In the genomic region with DNA sequence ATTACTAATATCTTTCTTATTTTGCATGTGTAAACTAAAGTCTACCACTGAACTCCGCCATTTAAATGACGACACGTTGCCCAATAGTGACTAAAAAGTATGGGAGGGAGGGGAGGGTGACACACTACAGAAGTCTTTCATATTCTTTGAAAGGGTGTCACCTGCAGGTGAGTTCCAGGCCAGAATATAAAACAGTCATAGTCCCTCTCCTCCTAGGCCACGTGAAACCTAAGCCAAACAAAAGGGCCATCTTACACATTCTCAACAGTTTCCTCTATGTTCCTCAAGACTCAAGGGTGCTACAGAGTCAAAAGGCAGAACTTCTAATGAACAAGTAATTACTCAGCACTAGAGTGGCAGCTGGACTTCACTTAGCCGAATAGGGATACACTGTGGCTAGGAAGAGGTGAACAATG, we compare ENCODE assay signal across 15 cellular contexts. TPM values are rescaled to one million over a fixed set of nuclear protein-coding genes. Genes with fewer than 3 reads are reported as not detected.
DNase-seq lines count a peak whose midpoint lies in the region; ATAC-seq, FAIRE-seq and TF ChIP-seq lines count a peak whose summit lies in the region.
"Had no signal": no experiment of that assay in that cellular context is flagged by ENCODE, and none has a peak within 500 bp of the region (broad histone marks: within the 10 kb centered on the region; RNA-seq: fewer than 3 reads in every experiment).

No MANE protein-coding gene starts in this region.

- H2AK5ac ChIP-seq in IMR-90 (ENCODE audit: low read depth, low read length) = peak overlapping the region; percentile 78

- TF ChIP-seq CTCF in IMR-90 (conservative IDR thresholded peaks at IDR 0.05; ENCODE audit: low read depth, low read length) (no peak), K562 (IDR thresholded peaks at IDR 0.05 in 2 of 3, conservative IDR thresholded peaks at IDR 0.05 in 1 of 3; ENCODE audit: insufficient read depth in 2 of 3, low read depth in 1 of 3, low read length in 3 of 3) (peak; percentile 17 to 59 (median 40); a peak in 4 of 6 replicates), prostate gland (IDR thresholded peaks at IDR 0.05) (no peak)

- peak overlapping the region in 4 of 10 donors; percentile 49 to 86 (median 72) for H3K27ac Mint-ChIP-seq in naive thymus-derived CD8-positive, alpha-beta T cell

- TF ChIP-seq EP300 in K562 (IDR thresholded peaks at IDR 0.05; ENCODE audit: low read length) = no peak

- H3K27ac ChIP-seq in IMR-90 (ENCODE audit: insufficient read depth, low read length) = peak overlapping the region; percentile 16; the same call in 1 of the 2 replicates
- H3K27ac ChIP-seq in K562 (ENCODE audit: extremely low read depth, low read depth, low read length) = no peak overlapping the region; the same call in 1 of the 3 replicates
- H3K27ac ChIP-seq in prostate gland = no peak overlapping the region
- H3K27ac ChIP-seq: dorsolateral prefrontal cortex had no signal

- intact Hi-C loops in IMR-90 (cut with micrococcal nuclease) (loop anchor here (2.0 to 10.0 kb wide), 2 partner anchors 39 to 807 kb away; no protein-coding TSS in a partner anchor), K562 (cut with micrococcal nuclease) (loop anchor here (1.0 to 10.0 kb wide), 3 partner anchors 45 to 307 kb away; no protein-coding TSS in a partner anchor), prostate gland (cut with DNase I) (loop anchor here (10.0 kb wide), 1 partner anchor 157 kb away; no protein-coding TSS in a partner anchor)

- dilution Hi-C loops in IMR-90 (cut with HindIII; ENCODE audit: low sequenced_read_pairs, unreplicated experiment) = no loop called here

- CTCF ChIA-PET in IMR-90 (lab: Yijun Ruan, JAX) (interaction anchor here (1.2 kb wide), 1 partner anchor 10 kb away, joined by 4 read pairs; no protein-coding TSS in a partner anchor), K562 (lab: Yijun Ruan, JAX; ENCODE audit: low intra/inter-chr PET ratio) (interaction anchor here (2.1 kb wide), 1 partner anchor 158 kb away, joined by 7 read pairs; no protein-coding TSS in a partner anchor)

- H3K36me3 Mint-ChIP-seq in naive thymus-derived CD8-positive, alpha-beta T cell = peaks cover 0 to 8% (median 0%) of the 10 kb centered on the region in 3 donors

- H3K18ac ChIP-seq in IMR-90 (ENCODE audit: low read depth, low read length) = peak overlapping the region; percentile 28; the same call in 1 of the 2 replicates

- FAIRE-seq in K562 (lab: Jason Lieb, UNC) = peak; percentile 67
- FAIRE-seq: A204.1, frontal cortex, GM12878, small intestine had no signal

- H2AK9ac ChIP-seq in IMR-90 (replicated peaks; ENCODE audit: low read depth, low read length, poor library complexity) = no peak overlapping the region

- TF ChIP-seq RAD21 in IMR-90 (IDR thresholded peaks at IDR 0.05; ENCODE audit: low read length) (no peak), K562 (CRISPR knock-in tag; conservative IDR thresholded peaks at IDR 0.05 in 1 of 2, IDR thresholded peaks at IDR 0.05 in 1 of 2) (peak; percentile 55 to 70)

- DNase-seq in NCI-H2107 treated with DMSO at 0.1 percent for 48 hours (lab: John Stamatoyannopoulos, UW; ENCODE audit: unreplicated experiment) (peak; percentile 91), NCI-H2107 (lab: John Stamatoyannopoulos, UW) (no peak), IMR-90 (no peak), K562 (ENCODE audit: extremely low read depth in 1 of 4, low spot score in 3 of 4) (peak in 2 of 4 experiments; percentile 37 to 47), prostate gland (ENCODE audit: low spot score) (no peak), D341Med (ENCODE audit: low spot score) (no peak)
- no peak for DNase-seq in naive thymus-derived CD8-positive, alpha-beta T cell
- DNase-seq: amniotic stem cell, dorsolateral prefrontal cortex, kidney glomerular epithelial cell, small intestine had no signal

- no peak overlapping the region for H2BK5ac ChIP-seq in IMR-90 (ENCODE audit: low read depth, low read length, poor library complexity, severe bottlenecking)

- no peaks in the 10 kb centered on the region for H3K27me3 Mint-ChIP-seq in naive thymus-derived CD8-positive, alpha-beta T cell

- peaks cover 17% of the 10 kb centered on the region for H3K9me1 ChIP-seq in IMR-90 (ENCODE audit: insufficient read depth, low read length)
- H3K9me1 ChIP-seq in K562 (ENCODE audit: control insufficient read depth, insufficient read depth, low read length) = no peaks in the 10 kb centered on the region

- peaks cover 51 to 95% (median 91%) of the 10 kb centered on the region in 4 donors for H3K4me1 Mint-ChIP-seq in naive thymus-derived CD8-positive, alpha-beta T cell

- H3K4me2 ChIP-seq in IMR-90 (ENCODE audit: low read depth, low read length) = no peak overlapping the region
- H3K4me2 ChIP-seq in K562 (ENCODE audit: insufficient read depth, low read length) = no peak overlapping the region

- H3K9ac ChIP-seq in IMR-90 (ENCODE audit: low read depth, low read length) (no peak overlapping the region), K562 (ENCODE audit: insufficient read depth in 1 of 2, low read depth in 2 of 2, low read length in 2 of 2) (no peak overlapping the region)

- H4K5ac ChIP-seq in IMR-90 (ENCODE audit: low read depth, low read length) = no peak overlapping the region; the same call in 1 of the 2 replicates

- H2AFZ ChIP-seq in IMR-90 (replicated peaks; ENCODE audit: low read length, poor library complexity) (no peak overlapping the region), K562 (ENCODE audit: low read depth, low read length) (peak overlapping the region; percentile 42; the same call in 1 of the 2 replicates)

- peaks cover 9 to 57% of the 10 kb centered on the region in 2 experiments for H3K79me1 ChIP-seq in IMR-90 (ENCODE audit: low read depth in 1 of 2, low read length in 2 of 2)

- H4K20me1 ChIP-seq in IMR-90 (ENCODE audit: insufficient read depth, low read length) = peaks cover 44% of the 10 kb centered on the region
- no peaks in the 10 kb centered on the region for H4K20me1 ChIP-seq in K562 (replicated peaks; ENCODE audit: control insufficient read depth, insufficient read depth, low read length)

- peaks cover 91% of the 10 kb centered on the region for H3K79me2 ChIP-seq in K562 (ENCODE audit: control insufficient read depth, insufficient read depth, low read length)

- 0 out of 2 replicates have a peak overlapping the region, but pooled peaks have one; percentile 6 for H4K91ac ChIP-seq in IMR-90 (ENCODE audit: insufficient read depth, low read depth, low read length)

- in situ Hi-C loops in IMR-90 (cut with MboI; ENCODE audit: low sequenced_read_pairs) = no loop called here
- in situ Hi-C loops in K562 (cut with MboI) = no loop called here

- H3K4me3 ChIP-seq in IMR-90 (ENCODE audit: insufficient read depth, low read depth, low read length) (no peak overlapping the region), K562 (no peak overlapping the region), prostate gland (no peak overlapping the region)
- H3K4me3 ChIP-seq: dorsolateral prefrontal cortex, GM12878 had no signal

- no peaks in the 10 kb centered on the region for H3K36me3 ChIP-seq in IMR-90 (ENCODE audit: control insufficient read depth, insufficient read depth, low read length)
- no peaks in the 10 kb centered on the region for H3K36me3 ChIP-seq in K562 (ENCODE audit: control insufficient read depth, insufficient read depth, low read length)
- no peaks in the 10 kb centered on the region for H3K36me3 ChIP-seq in prostate gland

- H3K27me3 ChIP-seq in IMR-90 (ENCODE audit: control insufficient read depth, insufficient read depth, low read length) (no peaks in the 10 kb centered on the region), K562 (ENCODE audit: control insufficient read depth in 2 of 2, insufficient read depth in 2 of 2, low read length in 2 of 2) (no peaks in the 10 kb centered on the region), prostate gland (replicated peaks; ENCODE audit: insufficient read depth) (no peaks in the 10 kb centered on the region)
- H3K27me3 ChIP-seq: dorsolateral prefrontal cortex had no signal

- peak overlapping the region; percentile 62; the same call in 1 of the 2 replicates for H2BK120ac ChIP-seq in IMR-90 (ENCODE audit: low read depth, low read length)

- peak overlapping the region; percentile 47; the same call in 1 of the 3 replicates for H2BK15ac ChIP-seq in IMR-90 (ENCODE audit: low read depth, low read length)

- H3K9me3 ChIP-seq in IMR-90 (ENCODE audit: control insufficient read depth, insufficient read depth, low read length) (no peaks in the 10 kb centered on the region), K562 (replicated peaks; ENCODE audit: control insufficient read depth, insufficient read depth, low read depth, low read length) (no peaks in the 10 kb centered on the region; the same call in 1 of the 2 replicates), prostate gland (no peaks in the 10 kb centered on the region)

- H3K14ac ChIP-seq in IMR-90 (replicated peaks; ENCODE audit: low read depth, low read length) = peak overlapping the region; percentile 69; the same call in 1 of the 2 replicates

- H3K9me3 Mint-ChIP-seq in naive thymus-derived CD8-positive, alpha-beta T cell = no peaks in the 10 kb centered on the region

- ATAC-seq in IMR-90 (ENCODE audit: low read depth) (no peak), K562 (peak; percentile 88), GM18870 (IDR thresholded peaks at IDR 0.05; ENCODE audit: unreplicated experiment) (no peak)
- ATAC-seq in naive thymus-derived CD8-positive, alpha-beta T cell = no peak
- ATAC-seq: GM12878 had no signal

- no CpG with 5 or more reads among the region's 5 CpGs for WGBS in IMR-90 (ENCODE audit: extremely low coverage in 2 of 2, insufficient read length in 1 of 2), 2 experiments
- 30% methylated on average over 5 of the region's 5 CpGs for WGBS in K562 (ENCODE audit: insufficient coverage, low coverage, missing lambda C conversion rate)
- 69% methylated on average over 5 of the region's 5 CpGs for WGBS in prostate gland

- peaks cover 17% of the 10 kb centered on the region for H3K4me1 ChIP-seq in IMR-90 (ENCODE audit: control insufficient read depth, insufficient read depth, low read length)
- H3K4me1 ChIP-seq in K562 (replicated peaks in 1 of 2; ENCODE audit: control insufficient read depth in 2 of 2, insufficient read depth in 2 of 2, low read length in 2 of 2) = peaks cover 0 to 27% of the 10 kb centered on the region in 2 experiments; a peak in 4 of 5 replicates
- H3K4me1 ChIP-seq in prostate gland (replicated peaks) = peaks cover 8% of the 10 kb centered on the region

- H2BK20ac ChIP-seq in IMR-90 (ENCODE audit: low read depth, low read length) = 0 out of 2 replicates have a peak overlapping the region, but pooled peaks have one; percentile 38

- TF ChIP-seq POLR2A in IMR-90 (IDR thresholded peaks at IDR 0.05; ENCODE audit: low read depth, low read length) (no peak), K562 (conservative IDR thresholded peaks at IDR 0.05) (no peak), prostate gland (IDR thresholded peaks at IDR 0.05) (no peak)

- no TSS peak for BruUV-seq in IMR-90 (replicated peaks; lab: Mats Ljungman, UMichigan)
- no TSS peak for BruUV-seq in K562 (replicated peaks; lab: Mats Ljungman, UMichigan)

- POLR2A ChIA-PET in IMR-90 (lab: Charles Lee; ENCODE audit: unreplicated experiment) (no interaction called here), K562 (lab: Yijun Ruan, JAX) (no interaction called here)
- POLR2A ChIA-PET in naive thymus-derived CD8-positive, alpha-beta T cell (lab: Charles Lee) = no interaction called here

- H3K4me3 Mint-ChIP-seq in naive thymus-derived CD8-positive, alpha-beta T cell = peak overlapping the region in 8 of 10 donors; percentile 25 to 91 (median 56)

- H3K4ac ChIP-seq in IMR-90 (ENCODE audit: low read depth, low read length) = peak overlapping the region; percentile 64

- peak overlapping the region; percentile 1 to 16; a peak in 2 of 4 replicates for H4K8ac ChIP-seq in IMR-90 (ENCODE audit: low read depth in 2 of 2, low read length in 2 of 2)

- H3K56ac ChIP-seq in IMR-90 (ENCODE audit: extremely low read depth, insufficient read depth, low read length) = no peak overlapping the region

- peak overlapping the region; percentile 28 for H3K23ac ChIP-seq in IMR-90 (ENCODE audit: low read depth, low read length)

RNA-seq across cellular contexts. Expression of gene CEMIP2, which starts 6.4 kb away (rescaled TPM):
- total RNA-seq in IMR-90 (2012; rRNA removed) = 58.6 and 65.2 TPM in 2 replicates
- 67.4 and 71.2 TPM in 2 replicates for polyA plus RNA-seq in IMR-90 (2012; rRNA removed)
- polyA plus RNA-seq in IMR-90 (2012; cell fraction: cytosol; rRNA removed) = 38.0 and 40.7 TPM in 2 replicates
- 28.2 and 53.3 TPM in 2 replicates for polyA plus RNA-seq in IMR-90 (2012; cell fraction: nucleus; rRNA removed; ENCODE audit: low replicate concordance)
- total RNA-seq in K562 (2011; cell fraction: chromatin; rRNA removed; ENCODE audit: low replicate concordance) = 125 and 149 TPM in 2 replicates
- 48.0 and 84.4 TPM in 2 replicates for total RNA-seq in K562 (2011; cell fraction: nucleolus; rRNA removed)
- 87.5 and 104 TPM in 2 replicates for total RNA-seq in K562 (2011; cell fraction: nucleoplasm; rRNA removed)
- total RNA-seq in K562 (2014; rRNA removed) = 8.2 and 12.2 TPM in 2 replicates
- 13.6 and 15.8 TPM in 2 replicates for total RNA-seq in K562 (2014; rRNA removed; fragmentation: Illumina TruSeq; extraction: Trizol)
- total RNA-seq in K562 (2015; rRNA removed; fragmentation: Illumina TruSeq; extraction: Trizol) = 14.2 and 14.4 TPM in 2 replicates
- total RNA-seq in K562 (2021) = 12.7 and 15.8 TPM in 2 replicates
- 26.3 and 29.9 TPM in 2 replicates for polyA plus RNA-seq in K562 (2011; rRNA removed)
- polyA plus RNA-seq in K562 (2011; cell fraction: cytosol; rRNA removed) = 18.2 and 27.8 TPM in 2 replicates
- polyA plus RNA-seq in K562 (2011; cell fraction: nucleus; rRNA removed) = 29.7 and 36.2 TPM in 2 replicates
- 21.0 and 30.6 TPM in 2 replicates for polyA plus RNA-seq in K562 (2012)
- polyA plus RNA-seq in K562 (2014; fragmentation: Illumina TruSeq; extraction: Trizol) = 14.7 and 15.4 TPM in 2 replicates
- 1 to 10 TPM; 5.4 to 5.9 TPM for polyA plus RNA-seq in K562 (2014; fragmentation: Nextera tagmentation; extraction: Ambion mirVana)
- polyA plus RNA-seq in K562 (2014; rRNA removed) = 9.9 and 10.3 TPM in 2 replicates
- 51.8 and 52.9 TPM in 2 replicates for polyA minus RNA-seq in K562 (2011; rRNA and poly(A)+ RNA removed)
- polyA minus RNA-seq in K562 (2011; cell fraction: cytosol; rRNA and poly(A)+ RNA removed) = 23.4 and 23.6 TPM in 2 replicates
- 33.5 and 48.8 TPM in 2 replicates for polyA minus RNA-seq in K562 (2011; cell fraction: nucleus; rRNA and poly(A)+ RNA removed)
- total RNA-seq in naive thymus-derived CD8-positive, alpha-beta T cell = 10 to 100 TPM; 67.5 to 71.9 TPM
- polyA plus RNA-seq in naive thymus-derived CD8-positive, alpha-beta T cell = 10 to 100 TPM in 2 of 3 donors, 1 to 10 TPM in 1; 5.9 to 12.9 (median 10.2) TPM
- total RNA-seq in prostate gland = 10 to 100 TPM; 20.4 to 86.5 TPM

Comparison
In these comparisons a context has a peak if more than half of its experiments do, and no peak if none do; other contexts are left out.
1. CTCF ChIP-seq: peak in K562 (3 of 3); none in IMR-90 (single experiment) and prostate gland (0 of 4).